ENCODE assay signal across 37 cellular contexts in genomic region chr22:38716271-38716670, GRCh38. TPM values are rescaled to one million over a fixed set of nuclear protein-coding genes. Genes with fewer than 3 reads are reported as not detected.
DNase-seq lines count a peak whose midpoint lies in the region; ATAC-seq, FAIRE-seq and TF ChIP-seq lines count a peak whose summit lies in the region.
"Had no signal": no experiment of that assay in that cellular context is flagged by ENCODE, and none has a peak within 500 bp of the region (broad histone marks: within the 10 kb centered on the region; RNA-seq: fewer than 3 reads in every experiment).

No MANE protein-coding gene starts in this region.

- H3K36me3 Mint-ChIP-seq in activated CD8-positive, alpha-beta T cell treated with anti-CD3 and anti-CD28 coated beads, Interleukin-2, amount 10 ng/mL, durations not matched to agents 7 days and 5 days (ENCODE audit: low read depth) = peaks cover 30% of the 10 kb centered on the region
- H3K36me3 Mint-ChIP-seq in activated CD8-positive, alpha-beta T cell treated with anti-CD3 and anti-CD28 coated beads for 36 hours (ENCODE audit: low read depth) = peaks cover 26% of the 10 kb centered on the region
- H3K36me3 Mint-ChIP-seq in H9 (ENCODE audit: insufficient read depth in 1 of 3, low read depth in 3 of 3) = peaks cover 14 to 59% (median 42%) of the 10 kb centered on the region in 3 experiments
- peaks cover 10% of the 10 kb centered on the region for H3K36me3 Mint-ChIP-seq in chondrocyte (ENCODE audit: low read depth)
- peaks cover 87% of the 10 kb centered on the region for H3K36me3 Mint-ChIP-seq in stimulated activated effector memory CD8-positive, alpha-beta T cell treated with anti-CD3 and anti-CD28 coated beads, Interleukin-12 subunit alpha, Interleukin-12 subunit beta, amount 100 ng/mL, for 72 hours

- H3K9me3 Mint-ChIP-seq in activated CD8-positive, alpha-beta T cell treated with anti-CD3 and anti-CD28 coated beads, Interleukin-2, amount 10 ng/mL, durations not matched to agents 7 days and 5 days (ENCODE audit: insufficient read depth) = no peaks in the 10 kb centered on the region
- no peaks in the 10 kb centered on the region for H3K9me3 Mint-ChIP-seq in activated CD8-positive, alpha-beta T cell treated with anti-CD3 and anti-CD28 coated beads for 36 hours
- H3K9me3 Mint-ChIP-seq in H9 (no peaks in the 10 kb centered on the region), chondrocyte (ENCODE audit: low read depth) (no peaks in the 10 kb centered on the region)
- no peaks in the 10 kb centered on the region for H3K9me3 Mint-ChIP-seq in stimulated activated effector memory CD8-positive, alpha-beta T cell treated with anti-CD3 and anti-CD28 coated beads, Interleukin-12 subunit alpha, Interleukin-12 subunit beta, amount 100 ng/mL, for 72 hours
- H3K9me3 Mint-ChIP-seq: activated naive CD4-positive, alpha-beta T cell treated with anti-CD3 and anti-CD28 coated beads, Interleukin-2, amount 50 U/mL, for 24 hours; CD4-positive, alpha-beta memory T cell; IgD-negative memory B cell had no signal

- H3K23me2 ChIP-seq in H9 (ENCODE audit: insufficient read length, low read depth, low read length, poor library complexity, severe bottlenecking) = no peaks in the 10 kb centered on the region

- no peak overlapping the region for H2BK120ac ChIP-seq in H9 (ENCODE audit: low read depth, low read length, poor library complexity, severe bottlenecking)

- H3K9ac ChIP-seq in H9 (ENCODE audit: extremely low read depth, insufficient read length, low read length) = no peak overlapping the region

- no peak overlapping the region for H3K4me3 Mint-ChIP-seq in activated CD8-positive, alpha-beta T cell treated with anti-CD3 and anti-CD28 coated beads, Interleukin-2, amount 10 ng/mL, durations not matched to agents 7 days and 5 days
- H3K4me3 Mint-ChIP-seq in activated CD8-positive, alpha-beta T cell treated with anti-CD3 and anti-CD28 coated beads for 36 hours = no peak overlapping the region
- 0 out of 5 replicates have a peak overlapping the region, but pooled peaks of 1 of the 2 experiments have one; percentile 18 for H3K4me3 Mint-ChIP-seq in H9
- H3K4me3 Mint-ChIP-seq in chondrocyte (ENCODE audit: unreplicated experiment) = no peak overlapping the region
- no peak overlapping the region for H3K4me3 Mint-ChIP-seq in stimulated activated effector memory CD8-positive, alpha-beta T cell treated with anti-CD3 and anti-CD28 coated beads, Interleukin-12 subunit alpha, Interleukin-12 subunit beta, amount 100 ng/mL, for 72 hours
- H3K4me3 Mint-ChIP-seq: activated naive CD4-positive, alpha-beta T cell treated with anti-CD3 and anti-CD28 coated beads, Interleukin-2, amount 50 U/mL, for 24 hours; CD4-positive, alpha-beta memory T cell had no signal

- H2BK15ac ChIP-seq in H9 (ENCODE audit: low read depth, low read length) = no peak overlapping the region

- H3K27ac Mint-ChIP-seq in activated CD8-positive, alpha-beta T cell treated with anti-CD3 and anti-CD28 coated beads, Interleukin-2, amount 10 ng/mL, durations not matched to agents 7 days and 5 days = peak overlapping the region; percentile 62
- no peak overlapping the region for H3K27ac Mint-ChIP-seq in activated CD8-positive, alpha-beta T cell treated with anti-CD3 and anti-CD28 coated beads for 36 hours
- peak overlapping the region in 2 of 3 experiments; percentile 89 to 96; a peak in 5 of 7 replicates for H3K27ac Mint-ChIP-seq in H9
- H3K27ac Mint-ChIP-seq in chondrocyte (ENCODE audit: unreplicated experiment) = peak overlapping the region; percentile 27
- peak overlapping the region; percentile 60 for H3K27ac Mint-ChIP-seq in stimulated activated effector memory CD8-positive, alpha-beta T cell treated with anti-CD3 and anti-CD28 coated beads, Interleukin-12 subunit alpha, Interleukin-12 subunit beta, amount 100 ng/mL, for 72 hours
- H3K27ac Mint-ChIP-seq: activated naive CD4-positive, alpha-beta T cell treated with anti-CD3 and anti-CD28 coated beads, Interleukin-2, amount 50 U/mL, for 24 hours had no signal

- WGBS in H9 (ENCODE audit: extremely low coverage, insufficient read length, low lambda C conversion rate) = no CpG with 5 or more reads among the region's 10 CpGs

- H4K91ac ChIP-seq in H9 (ENCODE audit: insufficient read length, low read depth, low read length) = no peak overlapping the region

- H3K23ac ChIP-seq in H9 (ENCODE audit: insufficient read length, low read depth, low read length) = no peak overlapping the region

- no peak overlapping the region for H3K14ac ChIP-seq in H9 (ENCODE audit: insufficient read depth, low read length)

- no peak overlapping the region for H3K4ac ChIP-seq in H9 (ENCODE audit: low read depth, low read length)

- no peaks in the 10 kb centered on the region for H3K9me3 ChIP-seq in H9 (ENCODE audit: control insufficient read depth, low read depth, low read length)
- H3K9me3 ChIP-seq: left lung, neutrophil, Peyer's patch, prostate gland, right lobe of liver, upper lobe of left lung had no signal

- H4K20me1 ChIP-seq in H9 (ENCODE audit: control insufficient read depth, insufficient read depth, insufficient read length) = no peaks in the 10 kb centered on the region

- no peaks in the 10 kb centered on the region for H3K27me3 Mint-ChIP-seq in activated CD8-positive, alpha-beta T cell treated with anti-CD3 and anti-CD28 coated beads, Interleukin-2, amount 10 ng/mL, durations not matched to agents 7 days and 5 days (ENCODE audit: low read depth)
- H3K27me3 Mint-ChIP-seq in activated CD8-positive, alpha-beta T cell treated with anti-CD3 and anti-CD28 coated beads for 36 hours = no peaks in the 10 kb centered on the region
- no peaks in the 10 kb centered on the region for H3K27me3 Mint-ChIP-seq in H9 (ENCODE audit: low read depth)
- no peaks in the 10 kb centered on the region for H3K27me3 Mint-ChIP-seq in chondrocyte (ENCODE audit: low read depth)
- H3K27me3 Mint-ChIP-seq: activated naive CD4-positive, alpha-beta T cell treated with anti-CD3 and anti-CD28 coated beads, Interleukin-2, amount 50 U/mL, for 24 hours; CD4-positive, alpha-beta memory T cell; IgD-negative memory B cell had no signal

- H3K56ac ChIP-seq in H9 (ENCODE audit: insufficient read length, low read depth, low read length) = no peak overlapping the region

- H2BK5ac ChIP-seq in H9 (ENCODE audit: insufficient read length, low read length) = no peak overlapping the region

- no peak for ATAC-seq in activated CD8-positive, alpha-beta T cell treated with anti-CD3 and anti-CD28 coated beads, Interleukin-2, amount 10 ng/mL, durations not matched to agents 7 days and 5 days
- ATAC-seq in activated CD8-positive, alpha-beta T cell treated with anti-CD3 and anti-CD28 coated beads for 36 hours = no peak
- ATAC-seq in stimulated activated effector memory CD8-positive, alpha-beta T cell treated with anti-CD3 and anti-CD28 coated beads, Interleukin-12 subunit alpha, Interleukin-12 subunit beta, amount 100 ng/mL, for 72 hours = no peak
- no peak for ATAC-seq in HG02798 (IDR thresholded peaks at IDR 0.05; ENCODE audit: poor library complexity, unreplicated experiment)
- ATAC-seq: left lung, right lobe of liver had no signal

- no peaks in the 10 kb centered on the region for H3K27me3 ChIP-seq in H9 (ENCODE audit: insufficient read depth, low read length)
- H3K27me3 ChIP-seq: cardiac muscle cell, left lung, neutrophil, Peyer's patch, right lobe of liver, upper lobe of left lung had no signal

- FAIRE-seq in GM19239 (lab: Jason Lieb, UNC) = no peak
- FAIRE-seq: A204.1, D721Med, islet of Langerhans had no signal

- CTCF ChIA-PET in activated CD8-positive, alpha-beta T cell treated with anti-CD3 and anti-CD28 coated beads, Interleukin-2, amount 10 ng/mL, durations not matched to agents 7 days and 5 days (lab: Charles Lee) = interaction anchor here (1.1 to 4.3 kb wide), 2 partner anchors 9 to 17 kb away, joined by 3 to 21 read pairs; no protein-coding TSS in a partner anchor
- CTCF ChIA-PET in activated CD8-positive, alpha-beta T cell treated with anti-CD3 and anti-CD28 coated beads for 36 hours (lab: Charles Lee) = interaction anchor here (2.8 to 3.4 kb wide), 2 partner anchors 9 to 17 kb away, joined by 8 to 13 read pairs; no protein-coding TSS in a partner anchor

- no peak overlapping the region for H3K18ac ChIP-seq in H9 (ENCODE audit: insufficient read length, low read depth, low read length)

- TF ChIP-seq CTCF in activated CD8-positive, alpha-beta T cell treated with anti-CD3 and anti-CD28 coated beads for 36 hours (IDR thresholded peaks at IDR 0.05) = no peak
- TF ChIP-seq CTCF in H9 (conservative IDR thresholded peaks at IDR 0.05) (no peak), chondrocyte (IDR thresholded peaks at IDR 0.05) (no peak)

- H2AK5ac ChIP-seq in H9 (ENCODE audit: insufficient read length, low read length) = no peak overlapping the region

- no peak overlapping the region for H3K4me2 ChIP-seq in H9 (ENCODE audit: insufficient read depth, insufficient read length, low read length)

- no peak overlapping the region for H3K27ac ChIP-seq in H9 (ENCODE audit: insufficient read length, low read depth, low read length)
- H3K27ac ChIP-seq: cardiac muscle cell, coronary artery, left lung, Peyer's patch, prostate gland, right lobe of liver, upper lobe of left lung had no signal

- H2BK20ac ChIP-seq in H9 (ENCODE audit: low read depth, low read length, poor library complexity, severe bottlenecking) = no peak overlapping the region

- peaks cover 4% of the 10 kb centered on the region for H3K79me1 ChIP-seq in H9 (ENCODE audit: insufficient read depth, low read depth, low read length, poor library complexity, severe bottlenecking)

- peaks cover 10% of the 10 kb centered on the region; the same call in 1 of the 2 replicates for H3K4me1 ChIP-seq in H9 (ENCODE audit: insufficient read depth, low read length)
- H3K4me1 ChIP-seq: prostate gland, right lobe of liver had no signal

- H2AFZ ChIP-seq in H9 (ENCODE audit: low read length) = no peak overlapping the region

- POLR2A ChIA-PET in activated CD8-positive, alpha-beta T cell treated with anti-CD3 and anti-CD28 coated beads, Interleukin-2, amount 10 ng/mL, durations not matched to agents 7 days and 5 days (lab: Charles Lee) = interaction anchor here (1.5 kb wide), 1 partner anchor 9 kb away, joined by 4 read pairs; no protein-coding TSS in a partner anchor
- POLR2A ChIA-PET in activated CD8-positive, alpha-beta T cell treated with anti-CD3 and anti-CD28 coated beads for 36 hours (lab: Charles Lee) = interaction anchor here (0.8 to 41.0 kb wide), 3 partner anchors 10 to 25 kb away, joined by 3 to 905 read pairs (median 20); partner anchors contain the start of genes GTPBP1 and SUN2

- DNase-seq in activated CD8-positive, alpha-beta T cell treated with anti-CD3 and anti-CD28 coated beads, Interleukin-2, amount 10 ng/mL, durations not matched to agents 7 days and 5 days = no peak
- DNase-seq in activated CD8-positive, alpha-beta T cell treated with anti-CD3 and anti-CD28 coated beads for 36 hours = no peak
- DNase-seq in H9 (no peak), chondrocyte (ENCODE audit: low spot score) (no peak), MV-4-11 (lab: John Stamatoyannopoulos, UW) (no peak), GM19239 (ENCODE audit: insufficient read length, low spot score) (no peak)
- no peak for DNase-seq in stimulated activated effector memory CD8-positive, alpha-beta T cell treated with anti-CD3 and anti-CD28 coated beads, Interleukin-12 subunit alpha, Interleukin-12 subunit beta, amount 100 ng/mL, for 72 hours (ENCODE audit: low spot score in 2 of 2)
- DNase-seq: activated CD4-positive, alpha-beta T cell treated with anti-CD3 and anti-CD28 coated beads for 4 hours; activated T-cell treated with anti-CD3 and anti-CD28 coated beads, Interleukin-2, amount 50 U/mL, for 48 hours; anterior cingulate cortex; DND-41; effector memory CD4-positive, alpha-beta T cell; GF-D8; glutamatergic neuron; mesendoderm; NCI-H1694; NCI-H446 treated with DMSO at 0.1 percent for 48 hours; NCI-H774; Peyer's patch; right lobe of liver; SIG-M5; stimulated activated CD4-positive, alpha-beta T cell treated with anti-CD3 and anti-CD28 coated beads, Interleukin-12 subunit alpha, Interleukin-12 subunit beta, amount 100 ng/mL, for 4 hours; stimulated activated CD4-positive, alpha-beta T cell treated with anti-CD3 and anti-CD28 coated beads, Interleukin-2, amount 100 ng/mL, for 48 hours; T-helper 9 cell; upper lobe of left lung had no signal

- H4K5ac ChIP-seq in H9 (ENCODE audit: insufficient read length, low read depth, low read length) = no peak overlapping the region

- no peak overlapping the region for H3T11ph ChIP-seq in H9 (ENCODE audit: low read length)

- peaks cover 12% of the 10 kb centered on the region; the same call in 1 of the 2 replicates for H3K79me2 ChIP-seq in H9 (ENCODE audit: insufficient read depth, low read length)

- no peak overlapping the region for H4K8ac ChIP-seq in H9 (replicated peaks; ENCODE audit: insufficient read length, low read depth, low read length)

- no peak overlapping the region for H2BK12ac ChIP-seq in H9 (ENCODE audit: insufficient read length, low read depth, low read length)

- H3K4me1 Mint-ChIP-seq in activated CD8-positive, alpha-beta T cell treated with anti-CD3 and anti-CD28 coated beads, Interleukin-2, amount 10 ng/mL, durations not matched to agents 7 days and 5 days (ENCODE audit: low read depth) = peaks cover 28% of the 10 kb centered on the region
- peaks cover 27% of the 10 kb centered on the region for H3K4me1 Mint-ChIP-seq in activated CD8-positive, alpha-beta T cell treated with anti-CD3 and anti-CD28 coated beads for 36 hours (ENCODE audit: low read depth)
- H3K4me1 Mint-ChIP-seq in H9 (peaks cover 25 to 42% of the 10 kb centered on the region in 2 experiments), chondrocyte (ENCODE audit: low read depth) (peaks cover 78% of the 10 kb centered on the region)
- H3K4me1 Mint-ChIP-seq in stimulated activated effector memory CD8-positive, alpha-beta T cell treated with anti-CD3 and anti-CD28 coated beads, Interleukin-12 subunit alpha, Interleukin-12 subunit beta, amount 100 ng/mL, for 72 hours = peaks cover 58% of the 10 kb centered on the region

- intact Hi-C loops in activated CD8-positive, alpha-beta T cell treated with anti-CD3 and anti-CD28 coated beads for 36 hours (cut with micrococcal nuclease) = no loop called here

RNA-seq across cellular contexts. Expression of gene GTPBP1, which starts 10.5 kb away (rescaled TPM):
- 10 to 100 TPM; 71.8 to 73.9 TPM for total RNA-seq in activated CD8-positive, alpha-beta T cell treated with anti-CD3 and anti-CD28 coated beads, Interleukin-2, amount 10 ng/mL, durations not matched to agents 7 days and 5 days
- total RNA-seq in activated CD8-positive, alpha-beta T cell treated with anti-CD3 and anti-CD28 coated beads for 36 hours = 10 to 100 TPM; 93.3 to 97.6 TPM
- total RNA-seq in H9 (2021) (108 TPM in 2 replicates), chondrocyte (37.7 to 58.6 TPM (median 43.3 TPM) in 3 replicates)

RNA-seq across cellular contexts. Expression of gene JOSD1, which starts 15.5 kb away (rescaled TPM):
- 10 to 100 TPM; 60.0 to 63.7 TPM for total RNA-seq in activated CD8-positive, alpha-beta T cell treated with anti-CD3 and anti-CD28 coated beads, Interleukin-2, amount 10 ng/mL, durations not matched to agents 7 days and 5 days
- total RNA-seq in activated CD8-positive, alpha-beta T cell treated with anti-CD3 and anti-CD28 coated beads for 36 hours = 10 to 100 TPM; 84.7 to 88.1 TPM
- total RNA-seq in H9 (2021) = 18.3 and 19.2 TPM in 2 replicates
- total RNA-seq in chondrocyte = 80.3 to 87.0 TPM (median 85.7 TPM) in 3 replicates

RNA-seq across cellular contexts. Expression of gene TOMM22, which starts 34.5 kb away (rescaled TPM):
- 10 to 100 TPM; 91.3 to 98.7 TPM for total RNA-seq in activated CD8-positive, alpha-beta T cell treated with anti-CD3 and anti-CD28 coated beads, Interleukin-2, amount 10 ng/mL, durations not matched to agents 7 days and 5 days
- 100 to 1,000 TPM; 155 to 158 TPM for total RNA-seq in activated CD8-positive, alpha-beta T cell treated with anti-CD3 and anti-CD28 coated beads for 36 hours
- total RNA-seq in H9 (2021) (128 TPM in 2 replicates), chondrocyte (44.8 to 54.1 TPM (median 47.7 TPM) in 3 replicates)

RNA-seq across cellular contexts. Expression of gene SUN2, which starts 39.5 kb away (rescaled TPM):
- total RNA-seq in activated CD8-positive, alpha-beta T cell treated with anti-CD3 and anti-CD28 coated beads, Interleukin-2, amount 10 ng/mL, durations not matched to agents 7 days and 5 days = 100 to 1,000 TPM; 481 to 482 TPM
- 100 to 1,000 TPM; 101 to 107 TPM for total RNA-seq in activated CD8-positive, alpha-beta T cell treated with anti-CD3 and anti-CD28 coated beads for 36 hours
- 12.0 and 12.1 TPM in 2 replicates for total RNA-seq in H9 (2021)
- total RNA-seq in chondrocyte = 89.6 to 124 TPM (median 124 TPM) in 3 replicates

RNA-seq across cellular contexts. Expression of gene CBY1, which starts 59.8 kb away (rescaled TPM):
- total RNA-seq in activated CD8-positive, alpha-beta T cell treated with anti-CD3 and anti-CD28 coated beads, Interleukin-2, amount 10 ng/mL, durations not matched to agents 7 days and 5 days = 10 to 100 TPM; 11.6 to 13.6 TPM
- 10 to 100 TPM; 15.6 to 15.7 TPM for total RNA-seq in activated CD8-positive, alpha-beta T cell treated with anti-CD3 and anti-CD28 coated beads for 36 hours
- total RNA-seq in H9 (2021) (24.8 and 26.6 TPM in 2 replicates), chondrocyte (29.9 to 44.5 TPM (median 33.5 TPM) in 3 replicates)
